In genomic region chr6:56742122-56742791, GRCh38 we compare ENCODE assay signal across 10 cellular contexts.
DNase-seq lines count a peak whose midpoint lies in the region; ATAC-seq and TF ChIP-seq lines count a peak whose summit lies in the region.
"Had no signal": no experiment of that assay in that cellular context is flagged by ENCODE, and none has a peak within 500 bp of the region (broad histone marks: within the 10 kb centered on the region; RNA-seq: fewer than 3 reads in every experiment).

No MANE protein-coding gene starts in this region.

- no peaks in the 10 kb centered on the region for H3K27me3 ChIP-seq in IMR-90 (ENCODE audit: control insufficient read depth, insufficient read depth, low read length)
- H3K27me3 ChIP-seq in vagina: no peaks in the 10 kb centered on the region

- peak; percentile 45 for ATAC-seq in IMR-90 (ENCODE audit: low read depth)
- ATAC-seq in left ventricle myocardium superior: peak; percentile 20
- ATAC-seq in activated T-cell treated with anti-CD3 and anti-CD28 coated beads, Interleukin-2, amount 50 U/mL, for 72 hours (replicated peaks in 1 of 2): no peak

- H3K27ac Mint-ChIP-seq in activated T-cell treated with anti-CD3 and anti-CD28 coated beads, Interleukin-2, amount 50 U/mL, for 72 hours: no peak overlapping the region

- H3K9me3 Mint-ChIP-seq in activated T-cell treated with anti-CD3 and anti-CD28 coated beads, Interleukin-2, amount 50 U/mL, for 72 hours: no peaks in the 10 kb centered on the region

- TF ChIP-seq POLR2A in IMR-90 (IDR thresholded peaks at IDR 0.05; ENCODE audit: low read depth, low read length): no peak
- no peak for TF ChIP-seq POLR2A in vagina (IDR thresholded peaks at IDR 0.05)

- H3K4me1 ChIP-seq in IMR-90 (ENCODE audit: control insufficient read depth, insufficient read depth, low read length): peaks cover 12% of the 10 kb centered on the region
- no peaks in the 10 kb centered on the region for H3K4me1 ChIP-seq in vagina

- H3K4me3 ChIP-seq in IMR-90 (ENCODE audit: insufficient read depth, low read depth, low read length): peak overlapping the region; percentile 4; the same call in 1 of the 2 replicates
- H3K4me3 ChIP-seq in vagina: peak overlapping the region; percentile 5 to 30

- peak overlapping the region; percentile 50; the same call in 1 of the 2 replicates for H3K18ac ChIP-seq in IMR-90 (ENCODE audit: low read depth, low read length)

- H3K36me3 ChIP-seq in IMR-90 (ENCODE audit: control insufficient read depth, insufficient read depth, low read length) (no peaks in the 10 kb centered on the region), vagina (no peaks in the 10 kb centered on the region)

- no peak overlapping the region for H2AK9ac ChIP-seq in IMR-90 (replicated peaks; ENCODE audit: low read depth, low read length, poor library complexity)

- H3K27ac ChIP-seq in IMR-90 (ENCODE audit: insufficient read depth, low read length) (peak overlapping the region; percentile 10; the same call in 1 of the 2 replicates), vagina (peak overlapping the region; percentile 10)
- H3K27ac ChIP-seq: epithelial cell of prostate had no signal

- in situ Hi-C loops in IMR-90 (cut with MboI; ENCODE audit: low sequenced_read_pairs): no loop called here

- H3K4me2 ChIP-seq in IMR-90 (ENCODE audit: low read depth, low read length): peak overlapping the region; percentile 82

- H3K79me1 ChIP-seq in IMR-90 (ENCODE audit: low read depth in 1 of 2, low read length in 2 of 2): peaks cover 23 to 68% of the 10 kb centered on the region in 2 experiments

- H3K23ac ChIP-seq in IMR-90 (ENCODE audit: low read depth, low read length): peak overlapping the region; percentile 20; the same call in 1 of the 2 replicates

- H3K9ac ChIP-seq in IMR-90 (ENCODE audit: low read depth, low read length): peak overlapping the region; percentile 27

- peaks cover 47% of the 10 kb centered on the region for H4K20me1 ChIP-seq in IMR-90 (ENCODE audit: insufficient read depth, low read length)

- no TSS peak for BruUV-seq in IMR-90 (replicated peaks; lab: Mats Ljungman, UMichigan)

- H2BK20ac ChIP-seq in IMR-90 (ENCODE audit: low read depth, low read length): no peak overlapping the region

- DNase-seq in NOMO-1 (lab: John Stamatoyannopoulos, UW; ENCODE audit: unreplicated experiment in 2 of 2): peak; percentile 6 to 65
- no peak for DNase-seq in NOMO-1 treated with dmso at 0.1 percent for 144 hours (lab: John Stamatoyannopoulos, UW; ENCODE audit: unreplicated experiment)
- peak; percentile 43 for DNase-seq in IMR-90
- no peak for DNase-seq in left ventricle myocardium superior
- no peak for DNase-seq in vagina (ENCODE audit: extremely low spot score in 2 of 2)
- DNase-seq in NCI-H446 treated with DMSO at 0.1 percent for 48 hours (lab: John Stamatoyannopoulos, UW): no peak
- DNase-seq in activated T-cell treated with anti-CD3 and anti-CD28 coated beads, Interleukin-2, amount 50 U/mL, for 72 hours: no peak
- no peak for DNase-seq in posterior cingulate gyrus
- DNase-seq: NCI-H774 had no signal

- H3K4ac ChIP-seq in IMR-90 (ENCODE audit: low read depth, low read length): peak overlapping the region; percentile 35; the same call in 1 of the 2 replicates

- H4K8ac ChIP-seq in IMR-90 (ENCODE audit: low read depth in 2 of 2, low read length in 2 of 2): no peak overlapping the region

- 0 out of 2 replicates have a peak overlapping the region, but pooled peaks have one; percentile 0 for H3K14ac ChIP-seq in IMR-90 (replicated peaks; ENCODE audit: low read depth, low read length)

- no CpG with 5 or more reads among the region's 6 CpGs for WGBS in IMR-90 (ENCODE audit: extremely low coverage in 2 of 2, insufficient read length in 1 of 2), 2 experiments

- no peak overlapping the region for H2AFZ ChIP-seq in IMR-90 (replicated peaks; ENCODE audit: low read length, poor library complexity)

- dilution Hi-C loops in IMR-90 (cut with HindIII; ENCODE audit: low sequenced_read_pairs, unreplicated experiment): no loop called here

- H3K4me1 Mint-ChIP-seq in activated T-cell treated with anti-CD3 and anti-CD28 coated beads, Interleukin-2, amount 50 U/mL, for 72 hours (ENCODE audit: low read depth): no peaks in the 10 kb centered on the region

- peaks cover 16% of the 10 kb centered on the region for H3K9me1 ChIP-seq in IMR-90 (ENCODE audit: insufficient read depth, low read length)

- H3K56ac ChIP-seq in IMR-90 (ENCODE audit: extremely low read depth, insufficient read depth, low read length): no peak overlapping the region; the same call in 1 of the 2 replicates

- no peak overlapping the region for H4K91ac ChIP-seq in IMR-90 (ENCODE audit: insufficient read depth, low read depth, low read length)

- CTCF ChIA-PET in IMR-90 (lab: Yijun Ruan, JAX): interaction anchor here (1.0 to 1.4 kb wide), 3 partner anchors 10 to 33 kb away, joined by 3 read pairs; no protein-coding TSS in a partner anchor

- TF ChIP-seq CTCF in IMR-90 (conservative IDR thresholded peaks at IDR 0.05; ENCODE audit: low read depth, low read length): no peak
- no peak for TF ChIP-seq CTCF in vagina (IDR thresholded peaks at IDR 0.05)

- H3K4me3 Mint-ChIP-seq in activated T-cell treated with anti-CD3 and anti-CD28 coated beads, Interleukin-2, amount 50 U/mL, for 72 hours: no peak overlapping the region

- H3K9me3 ChIP-seq in IMR-90 (ENCODE audit: control insufficient read depth, insufficient read depth, low read length) (no peaks in the 10 kb centered on the region), vagina (no peaks in the 10 kb centered on the region)

- peaks cover 7% of the 10 kb centered on the region for H3K27me3 Mint-ChIP-seq in activated T-cell treated with anti-CD3 and anti-CD28 coated beads, Interleukin-2, amount 50 U/mL, for 72 hours (ENCODE audit: low read depth)

- no peak overlapping the region; the same call in 2 of the 3 replicates for H2BK15ac ChIP-seq in IMR-90 (ENCODE audit: low read depth, low read length)

- POLR2A ChIA-PET in IMR-90 (lab: Charles Lee; ENCODE audit: unreplicated experiment): no interaction called here

- H2AK5ac ChIP-seq in IMR-90 (ENCODE audit: low read depth, low read length): no peak overlapping the region

- no peaks in the 10 kb centered on the region for H3K36me3 Mint-ChIP-seq in activated T-cell treated with anti-CD3 and anti-CD28 coated beads, Interleukin-2, amount 50 U/mL, for 72 hours (ENCODE audit: insufficient read depth in 2 of 2)

- intact Hi-C loops in IMR-90 (cut with micrococcal nuclease): no loop called here
- intact Hi-C loops in left ventricle myocardium superior (cut with micrococcal nuclease): no loop called here
- intact Hi-C loops in vagina (cut with DNase I): no loop called here
- intact Hi-C loops in posterior cingulate gyrus (cut with DNase I): no loop called here

- H2BK120ac ChIP-seq in IMR-90 (ENCODE audit: low read depth, low read length): no peak overlapping the region

- peak overlapping the region; percentile 22 for H2BK5ac ChIP-seq in IMR-90 (ENCODE audit: low read depth, low read length, poor library complexity, severe bottlenecking)

- no peak overlapping the region; the same call in 1 of the 2 replicates for H4K5ac ChIP-seq in IMR-90 (ENCODE audit: low read depth, low read length)

- no peak for TF ChIP-seq RAD21 in IMR-90 (IDR thresholded peaks at IDR 0.05; ENCODE audit: low read length)

TF ChIP-seq in IMR-90, 13 proteins besides CTCF, POLR2A, EP300 and RAD21:
- no peak for TF ChIP-seq MAZ (IDR thresholded peaks at IDR 0.05; ENCODE audit: borderline replicate concordance, low read depth, low read length)
- TF ChIP-seq MAFK (IDR thresholded peaks at IDR 0.05; ENCODE audit: low read depth, low read length): 0 out of 2 replicates have a peak, but pooled peaks have one; percentile 12

Comparison
In these comparisons a context has a peak if more than half of its experiments do, and no peak if none do; other contexts are left out.
1. DNase-seq: peak in NOMO-1 (2 of 2) and IMR-90 (single experiment); none in NOMO-1 treated with dmso at 0.1 percent for 144 hours (single experiment), left ventricle myocardium superior (single experiment), vagina (0 of 2), NCI-H446 treated with DMSO at 0.1 percent for 48 hours (single experiment), activated T-cell treated with anti-CD3 and anti-CD28 coated beads, Interleukin-2, amount 50 U/mL, for 72 hours (0 of 2) and posterior cingulate gyrus (0 of 10).
2. ATAC-seq: peak in IMR-90 (single experiment) and left ventricle myocardium superior (single experiment); none in activated T-cell treated with anti-CD3 and anti-CD28 coated beads, Interleukin-2, amount 50 U/mL, for 72 hours (0 of 2).